9 cellular contexts compared by ENCODE assay signal in genomic region chr1:228697209-228698016, GRCh38. TPM values are rescaled to one million over a fixed set of nuclear protein-coding genes. Genes with fewer than 3 reads are reported as not detected.
DNase-seq lines count a peak whose midpoint lies in the region; ATAC-seq, FAIRE-seq and TF ChIP-seq lines count a peak whose summit lies in the region.
"Had no signal": no experiment of that assay in that cellular context is flagged by ENCODE, and none has a peak within 500 bp of the region (broad histone marks: within the 10 kb centered on the region; RNA-seq: fewer than 3 reads in every experiment).

No MANE protein-coding gene starts in this region.

- FAIRE-seq in bronchial epithelial cell (lab: Jason Lieb, UNC): no peak

- no peaks in the 10 kb centered on the region for H3K4me1 ChIP-seq in Karpas-422 (ENCODE audit: low read length)

- peak; percentile 75 for DNase-seq in COLO668 (lab: John Stamatoyannopoulos, UW; ENCODE audit: unreplicated experiment)
- DNase-seq in NCI-H1092 treated with DMSO at 0.1 percent for 48 hours (lab: John Stamatoyannopoulos, UW): peak; percentile 10
- DNase-seq in bronchial epithelial cell (ENCODE audit: low read depth): peak; percentile 37
- peak; percentile 24 for DNase-seq in middle frontal gyrus (ENCODE audit: extremely low spot score, low spot score)
- no peak for DNase-seq in Karpas-422
- DNase-seq in T-helper 9 cell: no peak
- DNase-seq in central memory CD4-positive, alpha-beta T cell: no peak

- no peaks in the 10 kb centered on the region for H4K20me1 ChIP-seq in Karpas-422 (ENCODE audit: insufficient read depth, low read depth, low read length)

- peaks cover 1% of the 10 kb centered on the region for H3K27me3 ChIP-seq in bronchial epithelial cell (ENCODE audit: control insufficient read depth, insufficient read depth, low read length)
- H3K27me3 ChIP-seq in Karpas-422 (ENCODE audit: low read length): no peaks in the 10 kb centered on the region

- TF ChIP-seq CTCF in bronchial epithelial cell (IDR thresholded peaks at IDR 0.05; ENCODE audit: insufficient read depth, low read length, severe bottlenecking): no peak

- no peak overlapping the region for H3K4me3 ChIP-seq in bronchial epithelial cell (ENCODE audit: low read depth, low read length)
- no peak overlapping the region for H3K4me3 ChIP-seq in Karpas-422 (ENCODE audit: low read length)

- no peaks in the 10 kb centered on the region for H3K9me2 ChIP-seq in Karpas-422 (replicated peaks; ENCODE audit: insufficient read depth, low read length)

- H3K36me3 ChIP-seq in bronchial epithelial cell (ENCODE audit: control insufficient read depth, insufficient read depth, low read length) (no peaks in the 10 kb centered on the region), Karpas-422 (ENCODE audit: insufficient read depth, low read length) (no peaks in the 10 kb centered on the region)

- H3K9me3 ChIP-seq in Karpas-422 (ENCODE audit: low read length): no peaks in the 10 kb centered on the region

- no peak overlapping the region for H3K4me2 ChIP-seq in Karpas-422 (ENCODE audit: low read depth, low read length, poor library complexity, severe bottlenecking)

- no peak for ATAC-seq in GM21528 (IDR thresholded peaks at IDR 0.05; ENCODE audit: low FRiP score, unreplicated experiment)
- ATAC-seq: Panc1 had no signal

- H2AFZ ChIP-seq in Karpas-422 (ENCODE audit: low read length): no peak overlapping the region

- no peak overlapping the region for H3K27ac ChIP-seq in Karpas-422 (ENCODE audit: low read length)

- H3K9ac ChIP-seq in Karpas-422 (ENCODE audit: low read length): no peak overlapping the region

- no peaks in the 10 kb centered on the region for H3K79me2 ChIP-seq in Karpas-422 (ENCODE audit: low read length)

RNA-seq across cellular contexts. Expression of gene RHOU, which starts 37.9 kb away (rescaled TPM):
- total RNA-seq in bronchial epithelial cell: 0.26 and 0.53 TPM in 2 replicates
- total RNA-seq in Karpas-422 (2014; rRNA removed; shearing (Covaris generic); ENCODE audit: low replicate concordance): 0.04 TPM in 1 of 2 replicates, not detected in the other

Comparison
In these comparisons a context has a peak if more than half of its experiments do, and no peak if none do; other contexts are left out.
1. DNase-seq: peak in COLO668 (single experiment), NCI-H1092 treated with DMSO at 0.1 percent for 48 hours (single experiment), bronchial epithelial cell (single experiment) and middle frontal gyrus (single experiment); none in Karpas-422 (single experiment), T-helper 9 cell (single experiment) and central memory CD4-positive, alpha-beta T cell (single experiment).